Comparison of ENCODE assay signal across 20 cellular contexts in genomic region chr1:116413414-116413813, GRCh38. TPM values are rescaled to one million over a fixed set of nuclear protein-coding genes. Genes with fewer than 3 reads are reported as not detected.
DNase-seq lines count a peak whose midpoint lies in the region; ATAC-seq and TF ChIP-seq lines count a peak whose summit lies in the region.
"Had no signal": no experiment of that assay in that cellular context is flagged by ENCODE, and none has a peak within 500 bp of the region (broad histone marks: within the 10 kb centered on the region; RNA-seq: fewer than 3 reads in every experiment).

No MANE protein-coding gene starts in this region.

- TF ChIP-seq CTCF in cardiac muscle cell (IDR thresholded peaks at IDR 0.05; ENCODE audit: low read depth, low read length) (no peak), coronary artery (IDR thresholded peaks at IDR 0.05) (no peak), WERI-Rb-1 (IDR thresholded peaks at IDR 0.05; ENCODE audit: low read depth, low read length) (no peak)

- DNase-seq in cardiac muscle cell (ENCODE audit: low read depth in 1 of 2, low spot score in 1 of 2), result no peak
- DNase-seq in Right ventricle myocardium superior, result no peak
- peak; percentile 31 for DNase-seq in coronary artery (ENCODE audit: low spot score)
- no peak for DNase-seq in WERI-Rb-1
- no peak for DNase-seq in NCI-H82 treated with DMSO at 0.1 percent for 48 hours (lab: John Stamatoyannopoulos, UW; ENCODE audit: unreplicated experiment)
- DNase-seq: CD8-positive, alpha-beta T cell; DND-41; H7; HFFc6; KBM-7; NCI-H1092 treated with DMSO at 0.1 percent for 48 hours; NCI-H146; NCI-H2029; NCI-H226; NCI-H510A treated with DMSO at 0.1 percent for 48 hours; NCI-H774 had no signal

- no peaks in the 10 kb centered on the region for H3K27me3 Mint-ChIP-seq in IgD-negative memory B cell

- H3K4me1 Mint-ChIP-seq in IgD-negative memory B cell, result peaks cover 12 to 17% (median 14%) of the 10 kb centered on the region in 3 donors

- H3K36me3 ChIP-seq in cardiac muscle cell, result no peaks in the 10 kb centered on the region
- no peaks in the 10 kb centered on the region; the same call in 1 of the 2 replicates for H3K36me3 ChIP-seq in WERI-Rb-1

- peak overlapping the region in 2 of 3 donors; percentile 55 to 60 for H3K27ac Mint-ChIP-seq in IgD-negative memory B cell
- H3K27ac Mint-ChIP-seq: CD8-positive, alpha-beta T cell; HFFc6 had no signal

- H3K4me3 ChIP-seq in cardiac muscle cell, result no peak overlapping the region
- no peak overlapping the region for H3K4me3 ChIP-seq in coronary artery
- no peak overlapping the region for H3K4me3 ChIP-seq in WERI-Rb-1 (ENCODE audit: low read depth, low read length)
- H3K4me3 ChIP-seq: A549 had no signal

- H3K9me3 ChIP-seq in cardiac muscle cell (ENCODE audit: low read depth) (no peaks in the 10 kb centered on the region), WERI-Rb-1 (ENCODE audit: severe bottlenecking) (no peaks in the 10 kb centered on the region)
- H3K9me3 ChIP-seq: A549 had no signal

- no peaks in the 10 kb centered on the region for H3K36me3 Mint-ChIP-seq in IgD-negative memory B cell

- intact Hi-C loops in Right ventricle myocardium superior (cut with DNase I), result no loop called here

- ATAC-seq in Right ventricle myocardium superior (ENCODE audit: poor library complexity) (no peak), HG03045 (IDR thresholded peaks at IDR 0.05; ENCODE audit: unreplicated experiment) (no peak)
- ATAC-seq: A549; CD8-positive, alpha-beta T cell; Panc1 had no signal

- H3K9me3 Mint-ChIP-seq in IgD-negative memory B cell, result no peaks in the 10 kb centered on the region
- H3K9me3 Mint-ChIP-seq: CD8-positive, alpha-beta T cell; HFFc6 had no signal

- H3K4me1 ChIP-seq in cardiac muscle cell (ENCODE audit: low read depth), result peaks cover 60% of the 10 kb centered on the region
- H3K4me1 ChIP-seq: A549 had no signal

- H3K27ac ChIP-seq in cardiac muscle cell (peak overlapping the region; percentile 99), coronary artery (no peak overlapping the region), WERI-Rb-1 (no peak overlapping the region)
- H3K27ac ChIP-seq: A549 had no signal

- H3K27me3 ChIP-seq in cardiac muscle cell (no peaks in the 10 kb centered on the region), WERI-Rb-1 (ENCODE audit: insufficient read depth, low read depth, severe bottlenecking) (no peaks in the 10 kb centered on the region)

- peak overlapping the region in 1 of 4 donors; percentile 38 for H3K4me3 Mint-ChIP-seq in IgD-negative memory B cell
- H3K4me3 Mint-ChIP-seq: CD8-positive, alpha-beta T cell; HFFc6 had no signal

RNA-seq across cellular contexts. Expression of gene ATP1A1, which starts 40.4 kb away (rescaled TPM):
- total RNA-seq in cardiac muscle cell, result 754 and 1,350 TPM in 2 replicates
- 665 and 1,094 TPM in 2 replicates for polyA plus RNA-seq in cardiac muscle cell
- total RNA-seq in Right ventricle myocardium superior, result 255 TPM
- 29.9 TPM for polyA plus RNA-seq in IgD-negative memory B cell
